19 cellular contexts compared by ENCODE assay signal in genomic region chr1:179440971-179441370, GRCh38.
"Had no signal": no experiment of that assay in that cellular context is flagged by ENCODE, and none has a peak within 500 bp of the region (broad histone marks: within the 10 kb centered on the region; RNA-seq: fewer than 3 reads in every experiment).

No MANE protein-coding gene starts in this region.

- H3K36me3 Mint-ChIP-seq: immature natural killer cell, natural killer cell had no signal

- H3K9me3 ChIP-seq: esophagus muscularis mucosa, gastrocnemius medialis, psoas muscle, sigmoid colon, stomach, thoracic aorta, upper lobe of left lung, uterus had no signal

- H3K9me3 Mint-ChIP-seq: central memory CD8-positive, alpha-beta T cell had no signal

- DNase-seq: effector memory CD4-positive, alpha-beta T cell; gastrocnemius medialis; immature natural killer cell; left ventricle myocardium superior; natural killer cell; psoas muscle; sigmoid colon; stimulated activated CD4-positive, alpha-beta T cell treated with anti-CD3 and anti-CD28 coated beads, Interleukin-12 subunit alpha, Interleukin-12 subunit beta, amount 100 ng/mL, for 4 hours; stimulated activated naive CD4-positive, alpha-beta T cell; stomach; substantia nigra; upper lobe of left lung; uterus had no signal

- H3K4me1 Mint-ChIP-seq: central memory CD8-positive, alpha-beta T cell; immature natural killer cell; natural killer cell had no signal

- H3K4me3 Mint-ChIP-seq: central memory CD8-positive, alpha-beta T cell; immature natural killer cell; natural killer cell had no signal

- H3K36me3 ChIP-seq: esophagus muscularis mucosa, gastrocnemius medialis, sigmoid colon, stomach, thoracic aorta, upper lobe of left lung had no signal

- H3K27me3 ChIP-seq: esophagus muscularis mucosa, gastrocnemius medialis, sigmoid colon, stomach, upper lobe of left lung, uterus had no signal

- H3K4me3 ChIP-seq: esophagus muscularis mucosa, gastrocnemius medialis, psoas muscle, sigmoid colon, skin epidermis, stomach, thoracic aorta, upper lobe of left lung, uterus had no signal

- H3K4me1 ChIP-seq: esophagus muscularis mucosa, gastrocnemius medialis, parathyroid adenoma, psoas muscle, sigmoid colon, stomach, upper lobe of left lung, uterus had no signal

- H3K9ac ChIP-seq: parathyroid adenoma had no signal

- H2AFZ ChIP-seq: parathyroid adenoma had no signal

- H3K27ac ChIP-seq: epithelial cell of prostate, esophagus muscularis mucosa, gastrocnemius medialis, parathyroid adenoma, psoas muscle, sigmoid colon, skin epidermis, stomach, thoracic aorta, upper lobe of left lung, uterus had no signal

- H3K27ac Mint-ChIP-seq: immature natural killer cell, natural killer cell had no signal

- ATAC-seq: gastrocnemius medialis, left ventricle myocardium superior, natural killer cell, psoas muscle had no signal
